ENCODE assay signal across 9 cellular contexts in the genomic region with DNA sequence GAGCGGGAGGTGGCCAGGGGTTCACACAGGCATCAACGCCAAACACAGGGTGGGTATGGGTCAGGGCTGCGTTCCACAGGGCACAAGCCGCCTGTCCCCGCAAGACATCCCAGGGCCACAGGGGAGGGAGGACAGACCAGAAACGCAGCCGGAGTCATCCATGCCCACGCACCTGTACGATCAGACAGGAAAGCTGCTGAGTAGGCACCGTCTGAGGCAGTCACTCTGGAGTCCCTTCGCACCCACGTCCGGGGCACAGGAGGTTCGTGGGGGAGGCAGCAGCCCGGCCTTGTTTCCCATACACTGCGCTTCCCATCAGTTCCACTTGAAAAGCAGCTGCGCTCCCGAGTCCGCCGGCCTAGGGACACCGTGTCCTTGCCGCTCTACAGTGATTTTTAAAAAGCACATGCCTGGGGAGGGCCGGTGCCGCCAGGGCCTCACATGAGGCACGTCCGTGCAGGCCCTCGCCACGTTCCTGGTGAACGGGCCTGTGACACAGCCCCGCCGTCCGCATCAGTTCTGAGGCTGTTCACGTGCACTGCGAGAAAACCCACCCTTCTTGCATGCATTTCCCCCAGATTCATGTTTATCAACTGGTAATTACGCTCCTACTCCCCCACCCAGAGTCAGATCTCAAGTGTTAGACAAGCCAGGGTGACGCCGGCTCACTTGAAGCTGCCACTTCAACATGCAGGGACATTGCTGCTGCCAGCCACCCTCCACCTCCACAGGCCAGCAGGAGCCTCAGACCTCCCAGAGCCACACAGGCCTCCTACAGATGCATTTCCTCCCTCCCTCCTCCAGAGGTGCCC. TPM values are rescaled to one million over a fixed set of nuclear protein-coding genes. Genes with fewer than 3 reads are reported as not detected.
DNase-seq lines count a peak whose midpoint lies in the region; ATAC-seq, FAIRE-seq and TF ChIP-seq lines count a peak whose summit lies in the region.
"Had no signal": no experiment of that assay in that cellular context is flagged by ENCODE, and none has a peak within 500 bp of the region (broad histone marks: within the 10 kb centered on the region; RNA-seq: fewer than 3 reads in every experiment).

No MANE protein-coding gene starts in this region.

- intact Hi-C loops in Right ventricle myocardium inferior (cut with DNase I), result no loop called here
- intact Hi-C loops in cardiac septum (cut with DNase I), result no loop called here
- intact Hi-C loops in kidney (cut with DNase I), result no loop called here

- peak overlapping the region; percentile 70 for H3K27ac Mint-ChIP-seq in type B pancreatic cell
- H3K27ac Mint-ChIP-seq: B cell had no signal

- H3K4me3 Mint-ChIP-seq in type B pancreatic cell, result no peak overlapping the region
- H3K4me3 Mint-ChIP-seq: B cell had no signal

- H3K27me3 Mint-ChIP-seq in type B pancreatic cell, result no peaks in the 10 kb centered on the region
- H3K27me3 Mint-ChIP-seq: B cell had no signal

- peaks cover 55% of the 10 kb centered on the region for H3K36me3 ChIP-seq in WERI-Rb-1
- H3K36me3 ChIP-seq in kidney (ENCODE audit: control insufficient read depth in 1 of 2, insufficient read depth in 2 of 2, low read length in 2 of 2), result peaks cover 23% of the 10 kb centered on the region in 2 donors

- peaks cover 9% of the 10 kb centered on the region for H3K4me1 Mint-ChIP-seq in type B pancreatic cell (ENCODE audit: unreplicated experiment)
- H3K4me1 Mint-ChIP-seq: B cell had no signal

- FAIRE-seq in kidney (lab: Jason Lieb, UNC), result no peak

- no peak overlapping the region for H3K4me3 ChIP-seq in WERI-Rb-1 (ENCODE audit: low read depth, low read length)
- no peak overlapping the region for H3K4me3 ChIP-seq in kidney (ENCODE audit: low read length in 2 of 2)

- H3K27ac ChIP-seq in WERI-Rb-1, result 0 out of 2 replicates have a peak overlapping the region, but pooled peaks have one; percentile 9
- H3K27ac ChIP-seq in kidney (ENCODE audit: low read depth in 2 of 2, low read length in 2 of 2), result no peak overlapping the region

- no peak for TF ChIP-seq CTCF in WERI-Rb-1 (IDR thresholded peaks at IDR 0.05; ENCODE audit: low read depth, low read length)
- TF ChIP-seq CTCF in kidney (IDR thresholded peaks at IDR 0.05; ENCODE audit: borderline replicate concordance, extremely low read depth, insufficient read depth), result no peak
- no peak for TF ChIP-seq CTCF in type B pancreatic cell (conservative IDR thresholded peaks at IDR 0.05)
- no peak for TF ChIP-seq CTCF in GM10266 (IDR thresholded peaks at IDR 0.05; ENCODE audit: control insufficient read depth, insufficient read depth, low read depth, missing control alignments)

- peaks cover 0 to 2% of the 10 kb centered on the region in 2 donors for H3K4me1 ChIP-seq in kidney (ENCODE audit: control insufficient read depth in 1 of 2, insufficient read depth in 1 of 2, low read depth in 1 of 2, low read length in 2 of 2)

- ATAC-seq in Right ventricle myocardium inferior, result peak; percentile 66

- H3K27me3 ChIP-seq in WERI-Rb-1 (ENCODE audit: insufficient read depth, low read depth, severe bottlenecking), result no peaks in the 10 kb centered on the region

- no peaks in the 10 kb centered on the region for H3K9me3 Mint-ChIP-seq in type B pancreatic cell

- H3K36me3 Mint-ChIP-seq in type B pancreatic cell, result peaks cover 33% of the 10 kb centered on the region

- no peak overlapping the region for H3K9ac ChIP-seq in kidney (ENCODE audit: low read length in 2 of 2)

- DNase-seq in Right ventricle myocardium inferior (ENCODE audit: missing footprints) (no peak), cardiac septum (ENCODE audit: low spot score) (no peak), WERI-Rb-1 (no peak), kidney (peak; percentile 55), type B pancreatic cell (ENCODE audit: extremely low spot score, unreplicated experiment) (no peak), midbrain (lab: John Stamatoyannopoulos, UW) (no peak), GM10266 (ENCODE audit: extremely low spot score) (no peak), RPMI8226 (no peak)

- peaks cover 3% of the 10 kb centered on the region for H3K9me3 ChIP-seq in WERI-Rb-1 (ENCODE audit: severe bottlenecking)
- no peaks in the 10 kb centered on the region for H3K9me3 ChIP-seq in kidney (ENCODE audit: control insufficient read depth in 1 of 2, low read length in 2 of 2)

RNA-seq across cellular contexts. Expression of a gene that starts 34.8 kb away (rescaled TPM):
- 38.0 TPM for total RNA-seq in Right ventricle myocardium inferior
- total RNA-seq in cardiac septum, result 45.4 TPM
- 65.4 TPM for total RNA-seq in kidney
- 64.7 TPM for polyA plus RNA-seq in kidney (ENCODE audit: insufficient read depth, low read depth, low replicate concordance)
- 74.0 and 100 TPM in 2 replicates for total RNA-seq in type B pancreatic cell (ENCODE audit: low replicate concordance)
